1 cellular context compared by ENCODE assay signal in the genomic region with DNA sequence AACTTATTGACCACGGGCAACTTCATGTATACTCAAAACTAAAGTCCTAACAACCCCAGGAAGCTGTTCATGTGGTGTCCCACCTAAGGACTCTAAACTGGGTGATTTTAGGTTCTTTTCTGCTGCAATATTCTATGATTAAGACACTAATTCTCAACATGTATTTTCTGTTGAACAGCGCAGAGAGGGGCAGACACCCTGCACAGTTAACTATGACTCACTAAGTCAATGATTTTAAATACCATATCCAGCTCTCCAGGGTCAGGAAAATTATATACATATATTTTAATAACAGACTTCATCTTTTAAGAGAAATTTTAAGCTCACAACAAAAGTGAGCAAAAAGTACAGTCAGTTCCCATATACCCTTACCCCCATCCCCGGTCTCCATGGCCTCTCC.
TF ChIP-seq lines count a peak whose summit lies in the region.

No MANE protein-coding gene starts in this region.

TF ChIP-seq in GM23338, 12 proteins besides CTCF, POLR2A, EP300 and RAD21:
- TF ChIP-seq EZH2phosphoT487 (IDR thresholded peaks at IDR 0.05; ENCODE audit: unreplicated experiment), result no peak
- TF ChIP-seq ZNF114 (CRISPR knock-in tag; IDR thresholded peaks at IDR 0.05), result no peak
- no peak for TF ChIP-seq STAT1 (IDR thresholded peaks at IDR 0.05; ENCODE audit: unreplicated experiment)
- TF ChIP-seq CREB1 (CRISPR knock-in tag; IDR thresholded peaks at IDR 0.05; ENCODE audit: low read depth), result no peak
- TF ChIP-seq, protein P1, sequence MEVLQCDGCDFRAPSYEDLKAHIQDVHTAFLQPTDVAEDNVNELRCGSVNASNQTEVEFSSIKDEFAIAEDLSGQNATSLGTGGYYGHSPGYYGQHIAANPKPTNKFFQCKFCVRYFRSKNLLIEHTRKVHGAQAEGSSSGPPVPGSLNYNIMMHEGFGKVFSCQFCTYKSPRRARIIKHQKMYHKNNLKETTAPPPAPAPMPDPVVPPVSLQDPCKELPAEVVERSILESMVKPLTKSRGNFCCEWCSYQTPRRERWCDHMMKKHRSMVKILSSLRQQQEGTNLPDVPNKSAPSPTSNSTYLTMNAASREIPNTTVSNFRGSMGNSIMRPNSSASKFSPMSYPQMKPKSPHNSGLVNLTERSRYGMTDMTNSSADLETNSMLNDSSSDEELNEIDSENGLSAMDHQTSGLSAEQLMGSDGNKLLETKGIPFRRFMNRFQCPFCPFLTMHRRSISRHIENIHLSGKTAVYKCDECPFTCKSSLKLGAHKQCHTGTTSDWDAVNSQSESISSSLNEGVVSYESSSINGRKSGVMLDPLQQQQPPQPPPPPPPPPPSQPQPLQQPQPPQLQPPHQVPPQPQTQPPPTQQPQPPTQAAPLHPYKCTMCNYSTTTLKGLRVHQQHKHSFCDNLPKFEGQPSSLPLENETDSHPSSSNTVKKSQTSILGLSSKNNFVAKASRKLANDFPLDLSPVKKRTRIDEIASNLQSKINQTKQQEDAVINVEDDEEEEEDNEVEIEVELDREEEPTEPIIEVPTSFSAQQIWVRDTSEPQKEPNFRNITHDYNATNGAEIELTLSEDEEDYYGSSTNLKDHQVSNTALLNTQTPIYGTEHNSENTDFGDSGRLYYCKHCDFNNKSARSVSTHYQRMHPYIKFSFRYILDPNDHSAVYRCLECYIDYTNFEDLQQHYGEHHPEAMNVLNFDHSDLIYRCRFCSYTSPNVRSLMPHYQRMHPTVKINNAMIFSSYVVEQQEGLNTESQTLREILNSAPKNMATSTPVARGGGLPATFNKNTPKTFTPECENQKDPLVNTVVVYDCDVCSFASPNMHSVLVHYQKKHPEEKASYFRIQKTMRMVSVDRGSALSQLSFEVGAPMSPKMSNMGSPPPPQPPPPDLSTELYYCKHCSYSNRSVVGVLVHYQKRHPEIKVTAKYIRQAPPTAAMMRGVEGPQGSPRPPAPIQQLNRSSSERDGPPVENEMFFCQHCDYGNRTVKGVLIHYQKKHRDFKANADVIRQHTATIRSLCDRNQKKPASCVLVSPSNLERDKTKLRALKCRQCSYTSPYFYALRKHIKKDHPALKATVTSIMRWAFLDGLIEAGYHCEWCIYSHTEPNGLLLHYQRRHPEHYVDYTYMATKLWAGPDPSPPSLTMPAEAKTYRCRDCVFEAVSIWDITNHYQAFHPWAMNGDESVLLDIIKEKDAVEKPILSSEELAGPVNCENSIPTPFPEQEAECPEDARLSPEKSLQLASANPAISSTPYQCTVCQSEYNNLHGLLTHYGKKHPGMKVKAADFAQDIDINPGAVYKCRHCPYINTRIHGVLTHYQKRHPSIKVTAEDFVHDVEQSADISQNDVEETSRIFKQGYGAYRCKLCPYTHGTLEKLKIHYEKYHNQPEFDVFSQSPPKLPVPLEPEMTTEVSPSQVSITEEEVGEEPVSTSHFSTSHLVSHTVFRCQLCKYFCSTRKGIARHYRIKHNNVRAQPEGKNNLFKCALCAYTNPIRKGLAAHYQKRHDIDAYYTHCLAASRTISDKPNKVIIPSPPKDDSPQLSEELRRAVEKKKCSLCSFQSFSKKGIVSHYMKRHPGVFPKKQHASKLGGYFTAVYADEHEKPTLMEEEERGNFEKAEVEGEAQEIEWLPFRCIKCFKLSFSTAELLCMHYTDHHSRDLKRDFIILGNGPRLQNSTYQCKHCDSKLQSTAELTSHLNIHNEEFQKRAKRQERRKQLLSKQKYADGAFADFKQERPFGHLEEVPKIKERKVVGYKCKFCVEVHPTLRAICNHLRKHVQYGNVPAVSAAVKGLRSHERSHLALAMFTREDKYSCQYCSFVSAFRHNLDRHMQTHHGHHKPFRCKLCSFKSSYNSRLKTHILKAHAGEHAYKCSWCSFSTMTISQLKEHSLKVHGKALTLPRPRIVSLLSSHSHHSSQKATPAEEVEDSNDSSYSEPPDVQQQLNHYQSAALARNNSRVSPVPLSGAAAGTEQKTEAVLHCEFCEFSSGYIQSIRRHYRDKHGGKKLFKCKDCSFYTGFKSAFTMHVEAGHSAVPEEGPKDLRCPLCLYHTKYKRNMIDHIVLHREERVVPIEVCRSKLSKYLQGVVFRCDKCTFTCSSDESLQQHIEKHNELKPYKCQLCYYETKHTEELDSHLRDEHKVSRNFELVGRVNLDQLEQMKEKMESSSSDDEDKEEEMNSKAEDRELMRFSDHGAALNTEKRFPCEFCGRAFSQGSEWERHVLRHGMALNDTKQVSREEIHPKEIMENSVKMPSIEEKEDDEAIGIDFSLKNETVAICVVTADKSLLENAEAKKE (CRISPR knock-in tag; IDR thresholded peaks at IDR 0.05), result no peak
- TF ChIP-seq POLR2AphosphoS5 (IDR thresholded peaks at IDR 0.05; ENCODE audit: low read depth), result no peak
- no peak for TF ChIP-seq EZH2 (IDR thresholded peaks at IDR 0.05; ENCODE audit: low read depth, unreplicated experiment)
- TF ChIP-seq, protein P2, sequence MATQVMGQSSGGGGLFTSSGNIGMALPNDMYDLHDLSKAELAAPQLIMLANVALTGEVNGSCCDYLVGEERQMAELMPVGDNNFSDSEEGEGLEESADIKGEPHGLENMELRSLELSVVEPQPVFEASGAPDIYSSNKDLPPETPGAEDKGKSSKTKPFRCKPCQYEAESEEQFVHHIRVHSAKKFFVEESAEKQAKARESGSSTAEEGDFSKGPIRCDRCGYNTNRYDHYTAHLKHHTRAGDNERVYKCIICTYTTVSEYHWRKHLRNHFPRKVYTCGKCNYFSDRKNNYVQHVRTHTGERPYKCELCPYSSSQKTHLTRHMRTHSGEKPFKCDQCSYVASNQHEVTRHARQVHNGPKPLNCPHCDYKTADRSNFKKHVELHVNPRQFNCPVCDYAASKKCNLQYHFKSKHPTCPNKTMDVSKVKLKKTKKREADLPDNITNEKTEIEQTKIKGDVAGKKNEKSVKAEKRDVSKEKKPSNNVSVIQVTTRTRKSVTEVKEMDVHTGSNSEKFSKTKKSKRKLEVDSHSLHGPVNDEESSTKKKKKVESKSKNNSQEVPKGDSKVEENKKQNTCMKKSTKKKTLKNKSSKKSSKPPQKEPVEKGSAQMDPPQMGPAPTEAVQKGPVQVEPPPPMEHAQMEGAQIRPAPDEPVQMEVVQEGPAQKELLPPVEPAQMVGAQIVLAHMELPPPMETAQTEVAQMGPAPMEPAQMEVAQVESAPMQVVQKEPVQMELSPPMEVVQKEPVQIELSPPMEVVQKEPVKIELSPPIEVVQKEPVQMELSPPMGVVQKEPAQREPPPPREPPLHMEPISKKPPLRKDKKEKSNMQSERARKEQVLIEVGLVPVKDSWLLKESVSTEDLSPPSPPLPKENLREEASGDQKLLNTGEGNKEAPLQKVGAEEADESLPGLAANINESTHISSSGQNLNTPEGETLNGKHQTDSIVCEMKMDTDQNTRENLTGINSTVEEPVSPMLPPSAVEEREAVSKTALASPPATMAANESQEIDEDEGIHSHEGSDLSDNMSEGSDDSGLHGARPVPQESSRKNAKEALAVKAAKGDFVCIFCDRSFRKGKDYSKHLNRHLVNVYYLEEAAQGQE (IDR thresholded peaks at IDR 0.05; ENCODE audit: unreplicated experiment), result no peak
- no peak for TF ChIP-seq NANOG (IDR thresholded peaks at IDR 0.05; ENCODE audit: borderline replicate concordance)
- TF ChIP-seq, protein P3, sequence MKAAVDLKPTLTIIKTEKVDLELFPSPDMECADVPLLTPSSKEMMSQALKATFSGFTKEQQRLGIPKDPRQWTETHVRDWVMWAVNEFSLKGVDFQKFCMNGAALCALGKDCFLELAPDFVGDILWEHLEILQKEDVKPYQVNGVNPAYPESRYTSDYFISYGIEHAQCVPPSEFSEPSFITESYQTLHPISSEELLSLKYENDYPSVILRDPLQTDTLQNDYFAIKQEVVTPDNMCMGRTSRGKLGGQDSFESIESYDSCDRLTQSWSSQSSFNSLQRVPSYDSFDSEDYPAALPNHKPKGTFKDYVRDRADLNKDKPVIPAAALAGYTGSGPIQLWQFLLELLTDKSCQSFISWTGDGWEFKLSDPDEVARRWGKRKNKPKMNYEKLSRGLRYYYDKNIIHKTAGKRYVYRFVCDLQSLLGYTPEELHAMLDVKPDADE (IDR thresholded peaks at IDR 0.05), result no peak
- no peak for TF ChIP-seq ZNF331 (CRISPR knock-in tag; IDR thresholded peaks at IDR 0.05; ENCODE audit: low read depth)
- TF ChIP-seq JUNB (IDR thresholded peaks at IDR 0.05; ENCODE audit: unreplicated experiment), result no peak
